2 cellular contexts compared by ENCODE assay signal in genomic region chr2:181954538-181954883, GRCh38.
TF ChIP-seq lines count a peak whose summit lies in the region.

No MANE protein-coding gene starts in this region.

TF ChIP-seq in IMR-90, 13 proteins besides CTCF, POLR2A, EP300 and RAD21:
- TF ChIP-seq MAFK (IDR thresholded peaks at IDR 0.05; ENCODE audit: low read depth, low read length), result no peak
- TF ChIP-seq CEBPB (IDR thresholded peaks at IDR 0.05; ENCODE audit: low read depth, low read length), result no peak
- no peak for TF ChIP-seq BHLHE40 (IDR thresholded peaks at IDR 0.05; ENCODE audit: low read depth, low read length)
- TF ChIP-seq ELK1 (IDR thresholded peaks at IDR 0.05; ENCODE audit: borderline replicate concordance, low read depth, low read length), result no peak
- TF ChIP-seq RFX5 (IDR thresholded peaks at IDR 0.05; ENCODE audit: low read depth, low read length), result no peak
- TF ChIP-seq FOS (IDR thresholded peaks at IDR 0.05; ENCODE audit: low read depth, low read length), result no peak
- no peak for TF ChIP-seq SMC3 (IDR thresholded peaks at IDR 0.05; ENCODE audit: low read depth, low read length)
- TF ChIP-seq USF2 (IDR thresholded peaks at IDR 0.05; ENCODE audit: low read depth, low read length), result no peak
- TF ChIP-seq CHD1 (IDR thresholded peaks at IDR 0.05; ENCODE audit: low read depth, low read length), result no peak
- TF ChIP-seq NFE2L2 (IDR thresholded peaks at IDR 0.05; ENCODE audit: low read depth, low read length), result no peak
- no peak for TF ChIP-seq RCOR1 (IDR thresholded peaks at IDR 0.05; ENCODE audit: insufficient replicate concordance, low read length)
- no peak for TF ChIP-seq MAZ (IDR thresholded peaks at IDR 0.05; ENCODE audit: borderline replicate concordance, low read depth, low read length)
- TF ChIP-seq MXI1 (IDR thresholded peaks at IDR 0.05; ENCODE audit: borderline replicate concordance, low read depth, low read length), result no peak

TF ChIP-seq in H1, 55 proteins besides CTCF, POLR2A, EP300 and RAD21:
- no peak for TF ChIP-seq FOSL1 (IDR thresholded peaks at IDR 0.05; ENCODE audit: insufficient read depth, low read depth, low read length)
TF ChIP-seq in H1: peak in this region for 0.
